Comparison of ENCODE assay signal across 34 cellular contexts in the genomic region with DNA sequence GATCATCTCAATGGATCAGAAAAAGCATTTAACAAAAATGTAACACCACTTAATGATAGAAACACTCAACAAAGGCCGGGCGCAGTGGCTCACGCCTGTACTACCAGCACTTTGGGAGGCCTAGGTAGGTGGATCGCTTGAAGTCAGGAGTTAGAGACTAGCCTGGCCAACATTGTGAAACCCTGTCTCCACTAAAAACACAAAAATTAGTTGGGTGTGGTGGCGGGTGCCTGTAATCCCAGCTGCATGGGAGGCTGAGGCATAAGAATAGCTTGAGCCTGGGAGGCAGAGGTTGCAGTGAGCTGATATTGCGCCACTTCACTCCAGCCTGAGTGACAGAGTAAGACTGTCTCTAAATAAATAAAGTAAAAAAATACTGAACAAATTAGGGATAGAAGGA.
"Had no signal": no experiment of that assay in that cellular context is flagged by ENCODE, and none has a peak within 500 bp of the region (broad histone marks: within the 10 kb centered on the region; RNA-seq: fewer than 3 reads in every experiment).

No MANE protein-coding gene starts in this region.

- ATAC-seq: activated naive CD4-positive, alpha-beta T cell treated with anti-CD3 and anti-CD28 coated beads, Interleukin-2, amount 50 U/mL, for 72 hours; activated naive CD8-positive, alpha-beta T cell treated with anti-CD3 and anti-CD28 coated beads, Interleukin-2, amount 50 U/mL, for 24 hours; activated T-cell treated with anti-CD3 and anti-CD28 coated beads, Interleukin-2, amount 50 U/mL, for 4 hours; activated T-cell treated with anti-CD3 and anti-CD28 coated beads, Interleukin-2, amount 50 U/mL, for 72 hours; activated T-helper 17 cell treated with anti-CD3 and anti-CD28 coated beads, Interleukin-2, amount 50 U/mL, for 72 hours; body of pancreas had no signal

- H3K4me3 ChIP-seq: adrenal gland, ascending aorta, body of pancreas, breast epithelium, cardiac muscle cell had no signal

- H3K36me3 ChIP-seq: adrenal gland, ascending aorta, brain microvascular endothelial cell, breast epithelium, cardiac muscle cell had no signal

- FAIRE-seq: astrocyte, bronchial epithelial cell had no signal

- H3K27ac ChIP-seq: adrenal gland, ascending aorta, body of pancreas, brain microvascular endothelial cell, breast epithelium, cardiac muscle cell had no signal

- H3K27me3 ChIP-seq: adrenal gland, ascending aorta, body of pancreas, brain microvascular endothelial cell, breast epithelium, cardiac muscle cell had no signal

- H3K4me1 ChIP-seq: adrenal gland, breast epithelium had no signal

- DNase-seq: activated effector memory CD4-positive, alpha-beta T cell treated with anti-CD3 and anti-CD28 coated beads, Interleukin-2, amount 50 U/mL, for 16 hours; activated effector memory CD4-positive, alpha-beta T cell treated with Interleukin-2 at 50 U/mL for 16 hours; activated gamma-delta T cell; activated gamma-delta T cell treated with Interleukin-2 at 50 U/mL for 16 hours; activated naive CD4-positive, alpha-beta T cell; activated naive CD4-positive, alpha-beta T cell treated with anti-CD3 and anti-CD28 coated beads for 36 hours; activated naive CD4-positive, alpha-beta T cell treated with anti-CD3 and anti-CD28 coated beads, Interleukin-2, amount 10 ng/mL, durations not matched to agents 7 days and 5 days; activated naive CD4-positive, alpha-beta T cell treated with anti-CD3 and anti-CD28 coated beads, Interleukin-2, amount 50 U/mL, for 16 hours; activated naive CD4-positive, alpha-beta T cell treated with Interleukin-2 at 50 U/mL for 16 hours; activated naive CD8-positive, alpha-beta T cell treated with anti-CD3 and anti-CD28 coated beads for 36 hours; activated naive CD8-positive, alpha-beta T cell treated with anti-CD3 and anti-CD28 coated beads, Interleukin-2, amount 10 ng/mL, durations not matched to agents 7 days and 5 days; activated naive CD8-positive, alpha-beta T cell treated with anti-CD3 and anti-CD28 coated beads, Interleukin-2, amount 50 U/mL, for 24 hours; activated T-cell treated with anti-CD3 and anti-CD28 coated beads, Interleukin-2, amount 50 U/mL, for 1 hour; activated T-cell treated with anti-CD3 and anti-CD28 coated beads, Interleukin-2, amount 50 U/mL, for 24 hours; activated T-cell treated with anti-CD3 and anti-CD28 coated beads, Interleukin-2, amount 50 U/mL, for 4 hours; activated T-cell treated with anti-CD3 and anti-CD28 coated beads, Interleukin-2, amount 50 U/mL, for 48 hours; activated T-cell treated with anti-CD3 and anti-CD28 coated beads, Interleukin-2, amount 50 U/mL, for 72 hours; adrenal gland; amniotic stem cell; amygdala; anterior cingulate cortex; aorta; body of pancreas; brain microvascular endothelial cell; caudate nucleus; central memory CD4-positive, alpha-beta T cell; cerebellar nuclear complex had no signal

- H3K9me3 ChIP-seq: adrenal gland, ascending aorta, body of pancreas, breast epithelium had no signal
